Comparison of ENCODE assay signal across 1 cellular context in genomic region chrX:46978341-46979291, GRCh38.
A peak's percentile ranks its signal among the peaks of the same experiment; 100 is the strongest.
TF ChIP-seq lines count a peak whose summit lies in the region.

No MANE protein-coding gene starts in this region.

TF ChIP-seq in SK-N-SH, 30 proteins besides CTCF, POLR2A, EP300 and RAD21 (continued from another document):
- no peak for TF ChIP-seq GABPA (IDR thresholded peaks at IDR 0.05; ENCODE audit: low read depth)
- 0 out of 2 replicates have a peak, but pooled peaks have one; percentile 30 for TF ChIP-seq SIN3A (IDR thresholded peaks at IDR 0.05; ENCODE audit: borderline replicate concordance, low read depth, low read length)
- peak; percentile 57 for TF ChIP-seq SMC3 (IDR thresholded peaks at IDR 0.05; ENCODE audit: low read depth, low read length)
- TF ChIP-seq EZH2phosphoT487 (IDR thresholded peaks at IDR 0.05; ENCODE audit: borderline replicate concordance, low read depth): no peak
- no peak for TF ChIP-seq TEAD4 (IDR thresholded peaks at IDR 0.05; ENCODE audit: borderline replicate concordance, insufficient read depth)
- no peak for TF ChIP-seq USF2 (IDR thresholded peaks at IDR 0.05; ENCODE audit: borderline replicate concordance, low read depth, low read length)
- TF ChIP-seq FOXM1 (IDR thresholded peaks at IDR 0.05; ENCODE audit: low read depth): no peak
- no peak for TF ChIP-seq USF1 (IDR thresholded peaks at IDR 0.05; ENCODE audit: borderline replicate concordance, low read depth)
- no peak for TF ChIP-seq POLR2AphosphoS5 (IDR thresholded peaks at IDR 0.05; ENCODE audit: low read depth, low read length)
- TF ChIP-seq FOSL2 (IDR thresholded peaks at IDR 0.05; ENCODE audit: borderline replicate concordance, low read depth): no peak
- TF ChIP-seq JUND (IDR thresholded peaks at IDR 0.05): no peak
- no peak for TF ChIP-seq MXI1 (IDR thresholded peaks at IDR 0.05; ENCODE audit: low read depth, low read length)
- TF ChIP-seq TCF12 (IDR thresholded peaks at IDR 0.05): no peak
